Comparison of ENCODE assay signal across 13 cellular contexts in the genomic region with DNA sequence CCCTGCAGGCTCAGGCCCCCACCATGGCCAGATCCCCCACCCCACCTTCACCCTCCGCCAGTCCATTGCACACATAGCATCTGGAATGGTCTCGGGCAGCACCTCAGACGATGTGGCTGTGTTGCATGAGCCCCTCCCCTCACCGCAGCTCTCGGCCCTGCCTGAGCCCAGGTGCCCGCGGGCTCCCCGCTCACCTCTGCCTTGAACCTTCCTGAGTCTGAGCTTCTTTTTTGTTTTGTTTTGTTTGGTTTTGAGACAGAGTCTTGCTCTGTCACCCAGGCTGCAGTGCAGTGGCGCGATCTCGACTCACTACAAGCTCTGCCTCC. TPM values are rescaled to one million over a fixed set of nuclear protein-coding genes. Genes with fewer than 3 reads are reported as not detected.
"Had no signal": no experiment of that assay in that cellular context is flagged by ENCODE, and none has a peak within 500 bp of the region (broad histone marks: within the 10 kb centered on the region; RNA-seq: fewer than 3 reads in every experiment).

No MANE protein-coding gene starts in this region.

- H3K27me3 Mint-ChIP-seq: stimulated activated memory B cell treated with anti-CD40 and anti-IgM and Interleukin-4, amounts not matched to agents 10 μg/mL and 1 μg/mL and 100 μg/mL, for 72 hours had no signal

- H3K27ac Mint-ChIP-seq: activated T-helper 2 cell treated with anti-CD3 and anti-CD28 coated beads, Interferon-gamma antibody, Interleukin-2, Interleukin-4, amounts not matched to agents 10 μg/mL and 5 μg/mL and 100 μg/mL, durations not matched to agents 14 hours and 24 hours and 36 hours; stimulated activated memory B cell treated with anti-CD40 and anti-IgM and Interleukin-4, amounts not matched to agents 10 μg/mL and 1 μg/mL and 100 μg/mL, for 72 hours had no signal

- H3K4me3 Mint-ChIP-seq: stimulated activated memory B cell treated with anti-CD40 and anti-IgM and Interleukin-4, amounts not matched to agents 10 μg/mL and 1 μg/mL and 100 μg/mL, for 72 hours had no signal

- H3K27ac ChIP-seq: body of pancreas, lower lobe of right lung, tibial artery, vagina had no signal

- H3K36me3 ChIP-seq: lower lobe of right lung, tibial artery, vagina had no signal

- H3K4me3 ChIP-seq: body of pancreas, lower lobe of right lung, tibial artery, vagina had no signal

- H3K36me3 Mint-ChIP-seq: stimulated activated memory B cell treated with anti-CD40 and anti-IgM and Interleukin-4, amounts not matched to agents 10 μg/mL and 1 μg/mL and 100 μg/mL, for 72 hours had no signal

- H3K4me1 ChIP-seq: body of pancreas, lower lobe of right lung, tibial artery, vagina had no signal

- H3K9me3 Mint-ChIP-seq: activated naive CD4-positive, alpha-beta T cell treated with anti-CD3 and anti-CD28 coated beads, Interleukin-2, amount 50 U/mL, for 72 hours; activated T-helper 2 cell treated with anti-CD3 and anti-CD28 coated beads, Interferon-gamma antibody, Interleukin-2, Interleukin-4, amounts not matched to agents 10 μg/mL and 5 μg/mL and 100 μg/mL, durations not matched to agents 14 hours and 24 hours and 36 hours; stimulated activated memory B cell treated with anti-CD40 and anti-IgM and Interleukin-4, amounts not matched to agents 10 μg/mL and 1 μg/mL and 100 μg/mL, for 72 hours had no signal

- DNase-seq: activated CD8-positive, alpha-beta memory T cell treated with anti-CD3 and anti-CD28 coated beads for 24 hours; activated T-cell treated with anti-CD3 and anti-CD28 coated beads for 4 hours; amniotic stem cell; cerebellar nuclear complex; left cardiac atrium; lower lobe of right lung; midbrain; tibial artery had no signal

- H3K9me3 ChIP-seq: body of pancreas, lower lobe of right lung, tibial artery, vagina had no signal

- H3K27me3 ChIP-seq: body of pancreas, vagina had no signal

RNA-seq across cellular contexts. Expression of a gene that starts 20.1 kb away (rescaled TPM):
- total RNA-seq: body of pancreas had no signal
